ENCODE assay signal across 8 cellular contexts in genomic region chr16:31487720-31488629, GRCh38. TPM values are rescaled to one million over a fixed set of nuclear protein-coding genes. Genes with fewer than 3 reads are reported as not detected.
DNase-seq lines count a peak whose midpoint lies in the region; TF ChIP-seq lines count a peak whose summit lies in the region.

No MANE protein-coding gene starts in this region.

- POLR2A ChIA-PET in activated CD4-positive, alpha-beta T cell treated with anti-CD3 and anti-CD28 coated beads, Interleukin-2, amount 10 ng/mL, durations not matched to agents 7 days and 5 days (lab: Charles Lee), result no interaction called here

- H3K9me3 Mint-ChIP-seq in HFFc6, result no peaks in the 10 kb centered on the region
- no peaks in the 10 kb centered on the region for H3K9me3 Mint-ChIP-seq in activated CD4-positive, alpha-beta T cell treated with anti-CD3 and anti-CD28 coated beads, Interleukin-2, amount 10 ng/mL, durations not matched to agents 7 days and 5 days

- CTCF ChIA-PET in activated CD4-positive, alpha-beta T cell treated with anti-CD3 and anti-CD28 coated beads, Interleukin-2, amount 10 ng/mL, durations not matched to agents 7 days and 5 days (lab: Charles Lee), result interaction anchor here (1.0 to 2.1 kb wide), 7 partner anchors 9 to 373 kb away, joined by 3 to 6 read pairs (median 4); partner anchors contain the start of gene RUSF1

- WGBS in mesodermal cell (ENCODE audit: insufficient coverage in 2 of 2), 2 experiments, result 3 to 5% methylated on average over 54 to 74 of the region's 77 CpGs

- H3K27ac ChIP-seq in duodenal mucosa (ENCODE audit: low read depth, low read length) (no peak overlapping the region), mesodermal cell (ENCODE audit: low read depth, low read length, severe bottlenecking) (no peak overlapping the region)

- H3K4me1 ChIP-seq in duodenal mucosa (ENCODE audit: control insufficient read depth in 1 of 2, insufficient read depth in 2 of 2, low read length in 2 of 2) (peaks cover 14 to 19% of the 10 kb centered on the region in 2 donors), mesodermal cell (ENCODE audit: control insufficient read depth, insufficient read depth, low read length, poor library complexity, severe bottlenecking) (peaks cover 8% of the 10 kb centered on the region)

- no peaks in the 10 kb centered on the region for H3K9me3 ChIP-seq in duodenal mucosa (ENCODE audit: control insufficient read depth in 1 of 2, low read length in 2 of 2)
- no peaks in the 10 kb centered on the region for H3K9me3 ChIP-seq in mesodermal cell (ENCODE audit: control insufficient read depth, low read length)

- peaks cover 32% of the 10 kb centered on the region for H3K27me3 Mint-ChIP-seq in HFFc6 (ENCODE audit: insufficient read depth)
- H3K27me3 Mint-ChIP-seq in activated CD4-positive, alpha-beta T cell treated with anti-CD3 and anti-CD28 coated beads, Interleukin-2, amount 10 ng/mL, durations not matched to agents 7 days and 5 days, result peaks cover 6% of the 10 kb centered on the region

- TF ChIP-seq CTCF in GM12864 (IDR thresholded peaks at IDR 0.05; ENCODE audit: low read depth, low read length, missing control alignments) (no peak), HFFc6 (IDR thresholded peaks at IDR 0.05) (no peak)

- peaks cover 5% of the 10 kb centered on the region for H3K36me3 Mint-ChIP-seq in HFFc6 (ENCODE audit: low read depth)
- H3K36me3 Mint-ChIP-seq in activated CD4-positive, alpha-beta T cell treated with anti-CD3 and anti-CD28 coated beads, Interleukin-2, amount 10 ng/mL, durations not matched to agents 7 days and 5 days (ENCODE audit: low read depth), result peaks cover 2% of the 10 kb centered on the region

- DNase-seq in GM12864 (ENCODE audit: low read depth), result no peak
- DNase-seq in HFFc6, result no peak
- DNase-seq in NCI-H146 (lab: John Stamatoyannopoulos, UW), result peak; percentile 85
- DNase-seq in activated CD4-positive, alpha-beta T cell treated with anti-CD3 and anti-CD28 coated beads, Interleukin-2, amount 10 ng/mL, durations not matched to agents 7 days and 5 days, result peak; percentile 69
- DNase-seq in stimulated activated CD8-positive, alpha-beta memory T cell treated with anti-CD3 and anti-CD28 coated beads, Interleukin-4, amount 100 ng/mL, for 48 hours, result peak; percentile 71
- no peak for DNase-seq in GF-D8 (lab: John Stamatoyannopoulos, UW)

- peak overlapping the region; percentile 76 for H3K4me3 Mint-ChIP-seq in HFFc6
- peak overlapping the region; percentile 84 for H3K4me3 Mint-ChIP-seq in activated CD4-positive, alpha-beta T cell treated with anti-CD3 and anti-CD28 coated beads, Interleukin-2, amount 10 ng/mL, durations not matched to agents 7 days and 5 days

- H3K9ac ChIP-seq in duodenal mucosa (ENCODE audit: low read depth in 1 of 2, low read length in 2 of 2), result peak overlapping the region; percentile 21 to 43

- H3K4me3 ChIP-seq in GM12864 (ENCODE audit: low read depth, low read length) (peak overlapping the region; percentile 34), duodenal mucosa (ENCODE audit: low read depth in 1 of 2, low read length in 2 of 2) (peak overlapping the region; percentile 54 to 77), mesodermal cell (ENCODE audit: extremely low read depth, insufficient read depth, low read length, poor library complexity, severe bottlenecking) (peak overlapping the region; percentile 40)

- H3K36me3 ChIP-seq in duodenal mucosa (ENCODE audit: control insufficient read depth in 1 of 2, insufficient read depth in 2 of 2, low read length in 2 of 2) (peaks cover 2 to 23% of the 10 kb centered on the region in 2 donors), mesodermal cell (ENCODE audit: control insufficient read depth, insufficient read depth, low read length) (peaks cover 15% of the 10 kb centered on the region)

- no peaks in the 10 kb centered on the region; the same call in 1 of the 2 replicates for H3K4me1 Mint-ChIP-seq in HFFc6 (ENCODE audit: low read depth)
- H3K4me1 Mint-ChIP-seq in activated CD4-positive, alpha-beta T cell treated with anti-CD3 and anti-CD28 coated beads, Interleukin-2, amount 10 ng/mL, durations not matched to agents 7 days and 5 days, result peaks cover 6% of the 10 kb centered on the region

- no peaks in the 10 kb centered on the region for H3K27me3 ChIP-seq in duodenal mucosa (ENCODE audit: control insufficient read depth in 1 of 2, insufficient read depth in 2 of 2, low read length in 2 of 2)

- H3K27ac Mint-ChIP-seq in HFFc6, result no peak overlapping the region
- H3K27ac Mint-ChIP-seq in activated CD4-positive, alpha-beta T cell treated with anti-CD3 and anti-CD28 coated beads, Interleukin-2, amount 10 ng/mL, durations not matched to agents 7 days and 5 days, result peak overlapping the region; percentile 80

RNA-seq across cellular contexts. Expression of gene SLC5A2, which starts 5.1 kb away (rescaled TPM):
- total RNA-seq in HFFc6 (2021; fragmentation: NEBNext Ultra II Directional; extraction: Animal tissue kit (Norgen Biotek cat#: 25700)), result under 1 TPM in 2 of 6 experiments, not detected in 4; 0.19 to 0.21 TPM
- under 1 TPM in 1 of 2 experiments, not detected in 1; 0.52 TPM for total RNA-seq in activated CD4-positive, alpha-beta T cell treated with anti-CD3 and anti-CD28 coated beads, Interleukin-2, amount 10 ng/mL, durations not matched to agents 7 days and 5 days
- polyA plus RNA-seq in mesodermal cell (2013, experiment 1 of 2), result not detected
- polyA plus RNA-seq in mesodermal cell (2013, experiment 2 of 2), result not detected

RNA-seq across cellular contexts. Expression of gene TGFB1I1, which starts 16.0 kb away (rescaled TPM):
- total RNA-seq in HFFc6 (2021; fragmentation: NEBNext Ultra II Directional; extraction: Animal tissue kit (Norgen Biotek cat#: 25700)), result 100 to 1,000 TPM; 163 to 209 (median 191) TPM
- total RNA-seq in activated CD4-positive, alpha-beta T cell treated with anti-CD3 and anti-CD28 coated beads, Interleukin-2, amount 10 ng/mL, durations not matched to agents 7 days and 5 days, result under 1 TPM; 0.20 to 0.48 TPM
- polyA plus RNA-seq in mesodermal cell (2013, experiment 1 of 2), result 59.4 TPM
- 52.1 TPM for polyA plus RNA-seq in mesodermal cell (2013, experiment 2 of 2)

RNA-seq across cellular contexts. Expression of gene RUSF1, which starts 20.2 kb away (rescaled TPM):
- 10 to 100 TPM; 55.9 to 77.7 (median 63.6) TPM for total RNA-seq in HFFc6 (2021; fragmentation: NEBNext Ultra II Directional; extraction: Animal tissue kit (Norgen Biotek cat#: 25700))
- 10 to 100 TPM; 39.5 to 43.7 TPM for total RNA-seq in activated CD4-positive, alpha-beta T cell treated with anti-CD3 and anti-CD28 coated beads, Interleukin-2, amount 10 ng/mL, durations not matched to agents 7 days and 5 days
- polyA plus RNA-seq in mesodermal cell (2013, experiment 1 of 2), result 76.3 TPM
- 66.0 TPM for polyA plus RNA-seq in mesodermal cell (2013, experiment 2 of 2)

RNA-seq across cellular contexts. Expression of gene ARMC5, which starts 28.7 kb away (rescaled TPM):
- 10 to 100 TPM in 2 of 6 experiments, 1 to 10 TPM in 4; 7.6 to 11.8 (median 9.3) TPM for total RNA-seq in HFFc6 (2021; fragmentation: NEBNext Ultra II Directional; extraction: Animal tissue kit (Norgen Biotek cat#: 25700))
- total RNA-seq in activated CD4-positive, alpha-beta T cell treated with anti-CD3 and anti-CD28 coated beads, Interleukin-2, amount 10 ng/mL, durations not matched to agents 7 days and 5 days, result 10 to 100 TPM; 11.4 to 12.3 TPM
- 7.2 TPM for polyA plus RNA-seq in mesodermal cell (2013, experiment 1 of 2)
- 5.8 TPM for polyA plus RNA-seq in mesodermal cell (2013, experiment 2 of 2)

RNA-seq across cellular contexts. Expression of gene AHSP, which starts 39.7 kb away (rescaled TPM):
- not detected for total RNA-seq in HFFc6 (2021; fragmentation: NEBNext Ultra II Directional; extraction: Animal tissue kit (Norgen Biotek cat#: 25700))
- not detected for total RNA-seq in activated CD4-positive, alpha-beta T cell treated with anti-CD3 and anti-CD28 coated beads, Interleukin-2, amount 10 ng/mL, durations not matched to agents 7 days and 5 days
- polyA plus RNA-seq in mesodermal cell (2013, experiment 1 of 2), result not detected
- not detected for polyA plus RNA-seq in mesodermal cell (2013, experiment 2 of 2)

Comparison
In these comparisons a context has a peak if more than half of its experiments do, and no peak if none do; other contexts are left out.
1. DNase-seq: peak in NCI-H146 (single experiment), activated CD4-positive, alpha-beta T cell treated with anti-CD3 and anti-CD28 coated beads, Interleukin-2, amount 10 ng/mL, durations not matched to agents 7 days and 5 days (single experiment) and stimulated activated CD8-positive, alpha-beta memory T cell treated with anti-CD3 and anti-CD28 coated beads, Interleukin-4, amount 100 ng/mL, for 48 hours (single experiment); none in GM12864 (single experiment), HFFc6 (single experiment) and GF-D8 (single experiment).
2. RNA of gene TGFB1I1, which starts 16.0 kb away (total RNA-seq): 163 to 209 TPM in HFFc6; 0.20 to 0.48 TPM in activated CD4-positive, alpha-beta T cell treated with anti-CD3 and anti-CD28 coated beads, Interleukin-2, amount 10 ng/mL, durations not matched to agents 7 days and 5 days; every median in the first group is over 100 times any median in the second.
3. Peak in every context shown above with its lines, with median percentiles within 50 percentile points of each other: H3K4me3 ChIP-seq.